In the genomic region with DNA sequence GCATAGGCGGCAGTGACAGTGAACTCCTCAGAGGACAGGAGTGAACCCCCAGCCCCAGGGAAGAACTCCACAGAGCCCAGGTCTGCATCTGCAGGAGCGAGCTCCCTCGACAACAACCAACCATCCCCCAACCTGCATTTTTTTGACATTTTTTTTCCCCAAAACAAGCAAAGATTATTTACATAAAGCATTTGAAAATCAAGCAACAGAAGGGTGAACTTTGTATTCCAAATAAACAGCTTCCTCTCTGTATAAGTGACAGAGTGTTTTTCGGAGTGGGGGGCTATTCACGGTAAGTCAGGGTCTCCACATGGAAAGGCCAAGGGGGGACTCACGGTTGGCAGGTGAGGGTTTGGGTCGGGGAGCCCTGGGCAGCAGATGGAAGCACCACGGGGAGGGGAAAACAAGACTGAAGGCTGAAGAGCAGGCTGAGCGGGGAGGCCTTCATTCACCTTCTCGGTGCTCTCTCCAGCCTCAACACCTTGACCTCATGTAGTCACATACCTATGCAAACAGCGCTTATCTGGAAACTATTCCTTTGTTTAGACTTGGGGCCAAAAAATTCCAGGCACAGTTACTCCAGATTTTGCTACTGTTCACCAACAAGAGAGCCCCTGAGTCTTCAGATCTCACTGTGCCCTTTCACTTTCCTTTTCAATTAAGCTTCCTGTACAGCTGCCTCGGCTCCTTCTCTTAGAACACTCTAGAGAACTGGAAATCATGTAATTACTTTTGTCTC, we compare ENCODE assay signal across 1 cellular context.
TF ChIP-seq lines count a peak whose summit lies in the region.

No MANE protein-coding gene starts in this region.

TF ChIP-seq in GM12878, 131 proteins besides CTCF, POLR2A, EP300 and RAD21 (continued from another document and continues in another):
- TF ChIP-seq, protein P1, sequence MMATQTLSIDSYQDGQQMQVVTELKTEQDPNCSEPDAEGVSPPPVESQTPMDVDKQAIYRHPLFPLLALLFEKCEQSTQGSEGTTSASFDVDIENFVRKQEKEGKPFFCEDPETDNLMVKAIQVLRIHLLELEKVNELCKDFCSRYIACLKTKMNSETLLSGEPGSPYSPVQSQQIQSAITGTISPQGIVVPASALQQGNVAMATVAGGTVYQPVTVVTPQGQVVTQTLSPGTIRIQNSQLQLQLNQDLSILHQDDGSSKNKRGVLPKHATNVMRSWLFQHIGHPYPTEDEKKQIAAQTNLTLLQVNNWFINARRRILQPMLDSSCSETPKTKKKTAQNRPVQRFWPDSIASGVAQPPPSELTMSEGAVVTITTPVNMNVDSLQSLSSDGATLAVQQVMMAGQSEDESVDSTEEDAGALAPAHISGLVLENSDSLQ (IDR thresholded peaks at IDR 0.05), result no peak
- TF ChIP-seq DPF2 (IDR thresholded peaks at IDR 0.05) (no peak), E2F8 (IDR thresholded peaks at IDR 0.05; ENCODE audit: low read depth, partially characterized antibody) (no peak), SREBF1 (IDR thresholded peaks at IDR 0.05; ENCODE audit: low read length) (no peak), FOXM1 (IDR thresholded peaks at IDR 0.05; ENCODE audit: low read depth, low read length) (no peak), SP1 (IDR thresholded peaks at IDR 0.05; ENCODE audit: low read depth, low read length) (peak; percentile 53), HCFC1 (IDR thresholded peaks at IDR 0.05; ENCODE audit: low read length) (no peak), WRNIP1 (IDR thresholded peaks at IDR 0.05; ENCODE audit: borderline replicate concordance, low read depth, low read length) (no peak), ZSCAN29 (IDR thresholded peaks at IDR 0.05) (no peak), ELK1 (IDR thresholded peaks at IDR 0.05; ENCODE audit: low read depth, low read length) (no peak), BMI1 (IDR thresholded peaks at IDR 0.05; ENCODE audit: borderline replicate concordance) (no peak), EZH2 (IDR thresholded peaks at IDR 0.05; ENCODE audit: borderline replicate concordance, control insufficient read depth, low read depth, low read length) (no peak), PAX5 (IDR thresholded peaks at IDR 0.05; ENCODE audit: borderline replicate concordance, low read depth, low read length) (no peak), ZNF622 (IDR thresholded peaks at IDR 0.05) (no peak), EED (IDR thresholded peaks at IDR 0.05; ENCODE audit: low read depth) (peak; percentile 56; the same call in 1 of the 2 replicates), HDAC6 (IDR thresholded peaks at IDR 0.05; ENCODE audit: unreplicated experiment) (no peak), KAT2A (conservative IDR thresholded peaks at IDR 0.05; ENCODE audit: control insufficient read depth, low read depth, low read length) (no peak), RAD51 (IDR thresholded peaks at IDR 0.05) (no peak), CBX3 (IDR thresholded peaks at IDR 0.05; ENCODE audit: borderline replicate concordance, low read depth) (no peak), SRF (IDR thresholded peaks at IDR 0.05; ENCODE audit: low read depth in 2 of 2, low read length in 2 of 2) (no peak), CHD4 (IDR thresholded peaks at IDR 0.05) (no peak), NR2C2 (IDR thresholded peaks at IDR 0.05; ENCODE audit: borderline replicate concordance, control insufficient read depth, insufficient read length, low read depth) (no peak), SMC3 (IDR thresholded peaks at IDR 0.05; ENCODE audit: borderline replicate concordance, low read length) (no peak), CHD2 (IDR thresholded peaks at IDR 0.05; ENCODE audit: borderline replicate concordance, low read depth, low read length) (no peak), USF1 (IDR thresholded peaks at IDR 0.05; ENCODE audit: borderline replicate concordance, extremely low read length, insufficient read depth, low read depth, low read length) (no peak), KDM1A (IDR thresholded peaks at IDR 0.05; ENCODE audit: borderline replicate concordance) (no peak), SIX5 (IDR thresholded peaks at IDR 0.05; ENCODE audit: low read depth, low read length, severe bottlenecking) (no peak), ZNF384 (IDR thresholded peaks at IDR 0.05; ENCODE audit: borderline replicate concordance, low read depth, low read length) (no peak)
- TF ChIP-seq, protein P2, sequence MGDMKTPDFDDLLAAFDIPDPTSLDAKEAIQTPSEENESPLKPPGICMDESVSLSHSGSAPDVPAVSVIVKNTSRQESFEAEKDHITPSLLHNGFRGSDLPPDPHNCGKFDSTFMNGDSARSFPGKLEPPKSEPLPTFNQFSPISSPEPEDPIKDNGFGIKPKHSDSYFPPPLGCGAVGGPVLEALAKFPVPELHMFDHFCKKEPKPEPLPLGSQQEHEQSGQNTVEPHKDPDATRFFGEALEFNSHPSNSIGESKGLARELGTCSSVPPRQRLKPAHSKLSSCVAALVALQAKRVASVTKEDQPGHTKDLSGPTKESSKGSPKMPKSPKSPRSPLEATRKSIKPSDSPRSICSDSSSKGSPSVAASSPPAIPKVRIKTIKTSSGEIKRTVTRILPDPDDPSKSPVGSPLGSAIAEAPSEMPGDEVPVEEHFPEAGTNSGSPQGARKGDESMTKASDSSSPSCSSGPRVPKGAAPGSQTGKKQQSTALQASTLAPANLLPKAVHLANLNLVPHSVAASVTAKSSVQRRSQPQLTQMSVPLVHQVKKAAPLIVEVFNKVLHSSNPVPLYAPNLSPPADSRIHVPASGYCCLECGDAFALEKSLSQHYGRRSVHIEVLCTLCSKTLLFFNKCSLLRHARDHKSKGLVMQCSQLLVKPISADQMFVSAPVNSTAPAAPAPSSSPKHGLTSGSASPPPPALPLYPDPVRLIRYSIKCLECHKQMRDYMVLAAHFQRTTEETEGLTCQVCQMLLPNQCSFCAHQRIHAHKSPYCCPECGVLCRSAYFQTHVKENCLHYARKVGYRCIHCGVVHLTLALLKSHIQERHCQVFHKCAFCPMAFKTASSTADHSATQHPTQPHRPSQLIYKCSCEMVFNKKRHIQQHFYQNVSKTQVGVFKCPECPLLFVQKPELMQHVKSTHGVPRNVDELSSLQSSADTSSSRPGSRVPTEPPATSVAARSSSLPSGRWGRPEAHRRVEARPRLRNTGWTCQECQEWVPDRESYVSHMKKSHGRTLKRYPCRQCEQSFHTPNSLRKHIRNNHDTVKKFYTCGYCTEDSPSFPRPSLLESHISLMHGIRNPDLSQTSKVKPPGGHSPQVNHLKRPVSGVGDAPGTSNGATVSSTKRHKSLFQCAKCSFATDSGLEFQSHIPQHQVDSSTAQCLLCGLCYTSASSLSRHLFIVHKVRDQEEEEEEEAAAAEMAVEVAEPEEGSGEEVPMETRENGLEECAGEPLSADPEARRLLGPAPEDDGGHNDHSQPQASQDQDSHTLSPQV (IDR thresholded peaks at IDR 0.05), result no peak
- TF ChIP-seq, protein P3, sequence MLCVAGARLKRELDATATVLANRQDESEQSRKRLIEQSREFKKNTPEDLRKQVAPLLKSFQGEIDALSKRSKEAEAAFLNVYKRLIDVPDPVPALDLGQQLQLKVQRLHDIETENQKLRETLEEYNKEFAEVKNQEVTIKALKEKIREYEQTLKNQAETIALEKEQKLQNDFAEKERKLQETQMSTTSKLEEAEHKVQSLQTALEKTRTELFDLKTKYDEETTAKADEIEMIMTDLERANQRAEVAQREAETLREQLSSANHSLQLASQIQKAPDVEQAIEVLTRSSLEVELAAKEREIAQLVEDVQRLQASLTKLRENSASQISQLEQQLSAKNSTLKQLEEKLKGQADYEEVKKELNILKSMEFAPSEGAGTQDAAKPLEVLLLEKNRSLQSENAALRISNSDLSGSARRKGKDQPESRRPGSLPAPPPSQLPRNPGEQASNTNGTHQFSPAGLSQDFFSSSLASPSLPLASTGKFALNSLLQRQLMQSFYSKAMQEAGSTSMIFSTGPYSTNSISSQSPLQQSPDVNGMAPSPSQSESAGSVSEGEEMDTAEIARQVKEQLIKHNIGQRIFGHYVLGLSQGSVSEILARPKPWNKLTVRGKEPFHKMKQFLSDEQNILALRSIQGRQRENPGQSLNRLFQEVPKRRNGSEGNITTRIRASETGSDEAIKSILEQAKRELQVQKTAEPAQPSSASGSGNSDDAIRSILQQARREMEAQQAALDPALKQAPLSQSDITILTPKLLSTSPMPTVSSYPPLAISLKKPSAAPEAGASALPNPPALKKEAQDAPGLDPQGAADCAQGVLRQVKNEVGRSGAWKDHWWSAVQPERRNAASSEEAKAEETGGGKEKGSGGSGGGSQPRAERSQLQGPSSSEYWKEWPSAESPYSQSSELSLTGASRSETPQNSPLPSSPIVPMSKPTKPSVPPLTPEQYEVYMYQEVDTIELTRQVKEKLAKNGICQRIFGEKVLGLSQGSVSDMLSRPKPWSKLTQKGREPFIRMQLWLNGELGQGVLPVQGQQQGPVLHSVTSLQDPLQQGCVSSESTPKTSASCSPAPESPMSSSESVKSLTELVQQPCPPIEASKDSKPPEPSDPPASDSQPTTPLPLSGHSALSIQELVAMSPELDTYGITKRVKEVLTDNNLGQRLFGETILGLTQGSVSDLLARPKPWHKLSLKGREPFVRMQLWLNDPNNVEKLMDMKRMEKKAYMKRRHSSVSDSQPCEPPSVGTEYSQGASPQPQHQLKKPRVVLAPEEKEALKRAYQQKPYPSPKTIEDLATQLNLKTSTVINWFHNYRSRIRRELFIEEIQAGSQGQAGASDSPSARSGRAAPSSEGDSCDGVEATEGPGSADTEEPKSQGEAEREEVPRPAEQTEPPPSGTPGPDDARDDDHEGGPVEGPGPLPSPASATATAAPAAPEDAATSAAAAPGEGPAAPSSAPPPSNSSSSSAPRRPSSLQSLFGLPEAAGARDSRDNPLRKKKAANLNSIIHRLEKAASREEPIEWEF (IDR thresholded peaks at IDR 0.05; ENCODE audit: insufficient replicate concordance, low read depth, low read length), result no peak
- TF ChIP-seq, protein P4, sequence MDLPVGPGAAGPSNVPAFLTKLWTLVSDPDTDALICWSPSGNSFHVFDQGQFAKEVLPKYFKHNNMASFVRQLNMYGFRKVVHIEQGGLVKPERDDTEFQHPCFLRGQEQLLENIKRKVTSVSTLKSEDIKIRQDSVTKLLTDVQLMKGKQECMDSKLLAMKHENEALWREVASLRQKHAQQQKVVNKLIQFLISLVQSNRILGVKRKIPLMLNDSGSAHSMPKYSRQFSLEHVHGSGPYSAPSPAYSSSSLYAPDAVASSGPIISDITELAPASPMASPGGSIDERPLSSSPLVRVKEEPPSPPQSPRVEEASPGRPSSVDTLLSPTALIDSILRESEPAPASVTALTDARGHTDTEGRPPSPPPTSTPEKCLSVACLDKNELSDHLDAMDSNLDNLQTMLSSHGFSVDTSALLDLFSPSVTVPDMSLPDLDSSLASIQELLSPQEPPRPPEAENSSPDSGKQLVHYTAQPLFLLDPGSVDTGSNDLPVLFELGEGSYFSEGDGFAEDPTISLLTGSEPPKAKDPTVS (IDR thresholded peaks at IDR 0.05; ENCODE audit: low read depth, low read length), result no peak
- TF ChIP-seq, protein P5, sequence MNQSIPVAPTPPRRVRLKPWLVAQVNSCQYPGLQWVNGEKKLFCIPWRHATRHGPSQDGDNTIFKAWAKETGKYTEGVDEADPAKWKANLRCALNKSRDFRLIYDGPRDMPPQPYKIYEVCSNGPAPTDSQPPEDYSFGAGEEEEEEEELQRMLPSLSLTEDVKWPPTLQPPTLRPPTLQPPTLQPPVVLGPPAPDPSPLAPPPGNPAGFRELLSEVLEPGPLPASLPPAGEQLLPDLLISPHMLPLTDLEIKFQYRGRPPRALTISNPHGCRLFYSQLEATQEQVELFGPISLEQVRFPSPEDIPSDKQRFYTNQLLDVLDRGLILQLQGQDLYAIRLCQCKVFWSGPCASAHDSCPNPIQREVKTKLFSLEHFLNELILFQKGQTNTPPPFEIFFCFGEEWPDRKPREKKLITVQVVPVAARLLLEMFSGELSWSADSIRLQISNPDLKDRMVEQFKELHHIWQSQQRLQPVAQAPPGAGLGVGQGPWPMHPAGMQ (IDR thresholded peaks at IDR 0.05; ENCODE audit: borderline replicate concordance), result no peak
- TF ChIP-seq, protein P6, sequence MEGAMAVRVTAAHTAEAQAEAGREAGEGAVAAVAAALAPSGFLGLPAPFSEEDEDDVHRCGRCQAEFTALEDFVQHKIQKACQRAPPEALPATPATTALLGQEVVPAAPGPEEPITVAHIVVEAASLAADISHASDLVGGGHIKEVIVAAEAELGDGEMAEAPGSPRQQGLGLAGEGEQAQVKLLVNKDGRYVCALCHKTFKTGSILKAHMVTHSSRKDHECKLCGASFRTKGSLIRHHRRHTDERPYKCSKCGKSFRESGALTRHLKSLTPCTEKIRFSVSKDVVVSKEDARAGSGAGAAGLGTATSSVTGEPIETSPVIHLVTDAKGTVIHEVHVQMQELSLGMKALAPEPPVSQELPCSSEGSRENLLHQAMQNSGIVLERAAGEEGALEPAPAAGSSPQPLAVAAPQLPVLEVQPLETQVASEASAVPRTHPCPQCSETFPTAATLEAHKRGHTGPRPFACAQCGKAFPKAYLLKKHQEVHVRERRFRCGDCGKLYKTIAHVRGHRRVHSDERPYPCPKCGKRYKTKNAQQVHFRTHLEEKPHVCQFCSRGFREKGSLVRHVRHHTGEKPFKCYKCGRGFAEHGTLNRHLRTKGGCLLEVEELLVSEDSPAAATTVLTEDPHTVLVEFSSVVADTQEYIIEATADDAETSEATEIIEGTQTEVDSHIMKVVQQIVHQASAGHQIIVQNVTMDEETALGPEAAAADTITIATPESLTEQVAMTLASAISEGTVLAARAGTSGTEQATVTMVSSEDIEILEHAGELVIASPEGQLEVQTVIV (IDR thresholded peaks at IDR 0.05; ENCODE audit: borderline replicate concordance, partially characterized antibody), result no peak
